ENCODE assay signal across 1 cellular context in the genomic region with DNA sequence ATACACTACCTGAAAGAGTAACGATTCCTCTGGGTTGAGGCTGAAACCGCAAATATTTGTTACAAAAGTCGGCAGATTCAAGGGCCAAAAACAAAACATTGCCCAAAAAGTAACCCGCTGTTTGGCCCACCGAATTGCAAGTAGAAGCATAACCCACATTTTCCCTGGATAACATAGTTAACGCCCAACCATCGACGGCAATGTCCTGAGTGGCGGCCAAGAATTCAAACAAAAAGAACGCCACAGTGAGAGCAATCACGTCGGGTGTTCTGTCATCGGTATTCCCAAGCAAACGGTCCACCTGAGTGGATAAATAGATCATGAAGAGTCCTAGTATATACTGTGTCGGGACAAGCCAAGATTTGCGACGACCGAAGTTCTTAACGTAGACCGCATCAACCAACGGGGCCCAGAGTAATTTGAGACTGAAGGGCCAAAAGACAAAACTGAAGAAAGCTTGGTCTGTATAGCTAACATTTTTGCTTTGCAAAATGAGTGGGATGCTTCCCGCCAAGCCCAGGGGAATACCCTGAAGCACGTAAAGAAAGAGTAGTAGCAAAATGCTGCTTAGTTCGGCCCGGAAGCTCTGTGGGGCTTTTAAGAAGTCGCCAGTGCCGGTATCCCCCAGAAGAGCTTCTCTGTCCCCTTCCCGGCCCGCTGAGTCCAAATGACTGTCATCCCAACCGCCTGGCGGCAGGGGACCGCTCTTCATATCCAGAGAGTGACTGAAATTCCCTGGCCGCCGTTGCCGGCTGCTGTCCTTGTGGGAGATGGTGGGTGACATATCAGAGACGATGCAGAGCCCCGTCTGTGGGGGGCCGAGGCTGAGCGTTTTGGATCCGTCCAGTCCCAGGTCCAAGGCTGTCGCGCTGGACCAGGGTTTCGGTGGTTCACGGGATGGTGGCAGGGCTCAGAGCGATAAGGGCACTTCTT.
TF ChIP-seq lines count a peak whose summit lies in the region.

No MANE protein-coding gene starts in this region.

TF ChIP-seq in HepG2, 621 proteins besides CTCF, POLR2A, EP300 and RAD21 (continued from another document and continues in another):
- TF ChIP-seq, protein P1, sequence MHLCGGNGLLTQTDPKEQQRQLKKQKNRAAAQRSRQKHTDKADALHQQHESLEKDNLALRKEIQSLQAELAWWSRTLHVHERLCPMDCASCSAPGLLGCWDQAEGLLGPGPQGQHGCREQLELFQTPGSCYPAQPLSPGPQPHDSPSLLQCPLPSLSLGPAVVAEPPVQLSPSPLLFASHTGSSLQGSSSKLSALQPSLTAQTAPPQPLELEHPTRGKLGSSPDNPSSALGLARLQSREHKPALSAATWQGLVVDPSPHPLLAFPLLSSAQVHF (CRISPR knock-in tag; IDR thresholded peaks at IDR 0.05) = no peak
- TF ChIP-seq ZNF260 (CRISPR knock-in tag; IDR thresholded peaks at IDR 0.05; ENCODE audit: borderline replicate concordance, low read depth) (no peak), ZNF567 (CRISPR knock-in tag; IDR thresholded peaks at IDR 0.05; ENCODE audit: borderline replicate concordance) (no peak), PAWR (CRISPR knock-in tag; IDR thresholded peaks at IDR 0.05; ENCODE audit: borderline replicate concordance) (no peak), MXD4 (CRISPR knock-in tag; IDR thresholded peaks at IDR 0.05) (no peak), NCOA1 (CRISPR knock-in tag; IDR thresholded peaks at IDR 0.05) (no peak), XRCC5 (optimal IDR thresholded peaks at IDR 0.05; ENCODE audit: low read length) (no peak), KAT2B (IDR thresholded peaks at IDR 0.05; ENCODE audit: borderline replicate concordance, low read depth, low read length) (no peak), HNF4G (IDR thresholded peaks at IDR 0.05; ENCODE audit: borderline replicate concordance, low read depth, low read length) (0 out of 2 replicates have a peak, but pooled peaks have one; percentile 2), HNF4G (CRISPR knock-in tag; IDR thresholded peaks at IDR 0.05; ENCODE audit: borderline replicate concordance, low read depth) (no peak), HES4 (CRISPR knock-in tag; IDR thresholded peaks at IDR 0.05; ENCODE audit: borderline replicate concordance) (no peak), POLR2AphosphoS5 (IDR thresholded peaks at IDR 0.05; ENCODE audit: low read depth, low read length) (no peak), SIN3A (IDR thresholded peaks at IDR 0.05; ENCODE audit: borderline replicate concordance, low read depth, low read length) (no peak), ZNF703 (CRISPR knock-in tag; IDR thresholded peaks at IDR 0.05; ENCODE audit: borderline replicate concordance) (0 out of 2 replicates have a peak, but pooled peaks have one; percentile 8), ZNF570 (CRISPR knock-in tag; IDR thresholded peaks at IDR 0.05; ENCODE audit: borderline replicate concordance) (no peak), FOXM1 (CRISPR knock-in tag; IDR thresholded peaks at IDR 0.05) (no peak), NONO (IDR thresholded peaks at IDR 0.05) (no peak), NONO (CRISPR knock-in tag; conservative IDR thresholded peaks at IDR 0.05) (no peak), ZNF224 (CRISPR knock-in tag; IDR thresholded peaks at IDR 0.05) (0 out of 2 replicates have a peak, but pooled peaks have one; percentile 7), ZBTB1 (CRISPR knock-in tag; IDR thresholded peaks at IDR 0.05; ENCODE audit: borderline replicate concordance) (no peak), SETDB1 (CRISPR knock-in tag; IDR thresholded peaks at IDR 0.05; ENCODE audit: borderline replicate concordance) (no peak), ZNF225 (CRISPR knock-in tag; IDR thresholded peaks at IDR 0.05) (no peak), EHMT2 (IDR thresholded peaks at IDR 0.05; ENCODE audit: borderline replicate concordance, low read depth, low read length) (no peak), HNRNPL (IDR thresholded peaks at IDR 0.05; ENCODE audit: low read depth, low read length) (0 out of 2 replicates have a peak, but pooled peaks have one; percentile 13), ZNF724P (CRISPR knock-in tag; IDR thresholded peaks at IDR 0.05; ENCODE audit: borderline replicate concordance) (no peak), ZNF816 (CRISPR knock-in tag; IDR thresholded peaks at IDR 0.05; ENCODE audit: borderline replicate concordance) (no peak; the same call in 1 of the 2 replicates), MIER2 (CRISPR knock-in tag; IDR thresholded peaks at IDR 0.05) (no peak), ZFP37 (CRISPR knock-in tag; IDR thresholded peaks at IDR 0.05; ENCODE audit: borderline replicate concordance) (no peak), HMG20A (CRISPR knock-in tag; IDR thresholded peaks at IDR 0.05; ENCODE audit: borderline replicate concordance) (no peak)
- TF ChIP-seq, protein P2, sequence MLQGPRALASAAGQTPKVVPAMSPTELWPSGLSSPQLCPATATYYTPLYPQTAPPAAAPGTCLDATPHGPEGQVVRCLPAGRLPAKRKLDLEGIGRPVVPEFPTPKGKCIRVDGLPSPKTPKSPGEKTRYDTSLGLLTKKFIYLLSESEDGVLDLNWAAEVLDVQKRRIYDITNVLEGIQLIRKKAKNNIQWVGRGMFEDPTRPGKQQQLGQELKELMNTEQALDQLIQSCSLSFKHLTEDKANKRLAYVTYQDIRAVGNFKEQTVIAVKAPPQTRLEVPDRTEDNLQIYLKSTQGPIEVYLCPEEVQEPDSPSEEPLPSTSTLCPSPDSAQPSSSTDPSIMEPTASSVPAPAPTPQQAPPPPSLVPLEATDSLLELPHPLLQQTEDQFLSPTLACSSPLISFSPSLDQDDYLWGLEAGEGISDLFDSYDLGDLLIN (CRISPR knock-in tag; IDR thresholded peaks at IDR 0.05; ENCODE audit: borderline replicate concordance) = no peak
- TF ChIP-seq, protein P3, sequence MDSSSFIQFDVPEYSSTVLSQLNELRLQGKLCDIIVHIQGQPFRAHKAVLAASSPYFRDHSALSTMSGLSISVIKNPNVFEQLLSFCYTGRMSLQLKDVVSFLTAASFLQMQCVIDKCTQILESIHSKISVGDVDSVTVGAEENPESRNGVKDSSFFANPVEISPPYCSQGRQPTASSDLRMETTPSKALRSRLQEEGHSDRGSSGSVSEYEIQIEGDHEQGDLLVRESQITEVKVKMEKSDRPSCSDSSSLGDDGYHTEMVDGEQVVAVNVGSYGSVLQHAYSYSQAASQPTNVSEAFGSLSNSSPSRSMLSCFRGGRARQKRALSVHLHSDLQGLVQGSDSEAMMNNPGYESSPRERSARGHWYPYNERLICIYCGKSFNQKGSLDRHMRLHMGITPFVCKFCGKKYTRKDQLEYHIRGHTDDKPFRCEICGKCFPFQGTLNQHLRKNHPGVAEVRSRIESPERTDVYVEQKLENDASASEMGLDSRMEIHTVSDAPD (CRISPR knock-in tag; IDR thresholded peaks at IDR 0.05) = no peak
- TF ChIP-seq, protein P4, sequence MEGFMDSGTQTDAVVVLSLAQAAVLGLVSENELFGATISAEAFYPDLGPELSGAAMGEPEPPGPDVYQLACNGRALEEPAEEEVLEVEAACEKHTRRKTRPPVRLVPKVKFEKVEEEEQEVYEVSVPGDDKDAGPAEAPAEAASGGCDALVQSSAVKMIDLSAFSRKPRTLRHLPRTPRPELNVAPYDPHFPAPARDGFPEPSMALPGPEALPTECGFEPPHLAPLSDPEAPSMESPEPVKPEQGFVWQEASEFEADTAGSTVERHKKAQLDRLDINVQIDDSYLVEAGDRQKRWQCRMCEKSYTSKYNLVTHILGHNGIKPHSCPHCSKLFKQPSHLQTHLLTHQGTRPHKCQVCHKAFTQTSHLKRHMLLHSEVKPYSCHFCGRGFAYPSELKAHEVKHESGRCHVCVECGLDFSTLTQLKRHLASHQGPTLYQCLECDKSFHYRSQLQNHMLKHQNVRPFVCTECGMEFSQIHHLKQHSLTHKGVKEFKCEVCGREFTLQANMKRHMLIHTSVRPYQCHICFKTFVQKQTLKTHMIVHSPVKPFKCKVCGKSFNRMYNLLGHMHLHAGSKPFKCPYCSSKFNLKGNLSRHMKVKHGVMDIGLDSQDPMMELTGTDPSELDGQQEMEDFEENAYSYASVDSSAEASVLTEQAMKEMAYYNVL (CRISPR knock-in tag; IDR thresholded peaks at IDR 0.05; ENCODE audit: borderline replicate concordance) = no peak
- TF ChIP-seq, protein P5, sequence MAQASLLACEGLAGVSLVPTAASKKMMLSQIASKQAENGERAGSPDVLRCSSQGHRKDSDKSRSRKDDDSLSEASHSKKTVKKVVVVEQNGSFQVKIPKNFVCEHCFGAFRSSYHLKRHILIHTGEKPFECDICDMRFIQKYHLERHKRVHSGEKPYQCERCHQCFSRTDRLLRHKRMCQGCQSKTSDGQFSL (CRISPR knock-in tag; IDR thresholded peaks at IDR 0.05) = no peak
- TF ChIP-seq, protein P6, sequence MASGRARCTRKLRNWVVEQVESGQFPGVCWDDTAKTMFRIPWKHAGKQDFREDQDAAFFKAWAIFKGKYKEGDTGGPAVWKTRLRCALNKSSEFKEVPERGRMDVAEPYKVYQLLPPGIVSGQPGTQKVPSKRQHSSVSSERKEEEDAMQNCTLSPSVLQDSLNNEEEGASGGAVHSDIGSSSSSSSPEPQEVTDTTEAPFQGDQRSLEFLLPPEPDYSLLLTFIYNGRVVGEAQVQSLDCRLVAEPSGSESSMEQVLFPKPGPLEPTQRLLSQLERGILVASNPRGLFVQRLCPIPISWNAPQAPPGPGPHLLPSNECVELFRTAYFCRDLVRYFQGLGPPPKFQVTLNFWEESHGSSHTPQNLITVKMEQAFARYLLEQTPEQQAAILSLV (CRISPR knock-in tag; IDR thresholded peaks at IDR 0.05; ENCODE audit: borderline replicate concordance) = no peak
- TF ChIP-seq, protein P7, sequence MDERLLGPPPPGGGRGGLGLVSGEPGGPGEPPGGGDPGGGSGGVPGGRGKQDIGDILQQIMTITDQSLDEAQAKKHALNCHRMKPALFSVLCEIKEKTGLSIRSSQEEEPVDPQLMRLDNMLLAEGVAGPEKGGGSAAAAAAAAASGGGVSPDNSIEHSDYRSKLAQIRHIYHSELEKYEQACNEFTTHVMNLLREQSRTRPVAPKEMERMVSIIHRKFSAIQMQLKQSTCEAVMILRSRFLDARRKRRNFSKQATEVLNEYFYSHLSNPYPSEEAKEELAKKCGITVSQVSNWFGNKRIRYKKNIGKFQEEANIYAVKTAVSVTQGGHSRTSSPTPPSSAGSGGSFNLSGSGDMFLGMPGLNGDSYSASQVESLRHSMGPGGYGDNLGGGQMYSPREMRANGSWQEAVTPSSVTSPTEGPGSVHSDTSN (CRISPR knock-in tag; IDR thresholded peaks at IDR 0.05) = no peak
- TF ChIP-seq, protein P8, sequence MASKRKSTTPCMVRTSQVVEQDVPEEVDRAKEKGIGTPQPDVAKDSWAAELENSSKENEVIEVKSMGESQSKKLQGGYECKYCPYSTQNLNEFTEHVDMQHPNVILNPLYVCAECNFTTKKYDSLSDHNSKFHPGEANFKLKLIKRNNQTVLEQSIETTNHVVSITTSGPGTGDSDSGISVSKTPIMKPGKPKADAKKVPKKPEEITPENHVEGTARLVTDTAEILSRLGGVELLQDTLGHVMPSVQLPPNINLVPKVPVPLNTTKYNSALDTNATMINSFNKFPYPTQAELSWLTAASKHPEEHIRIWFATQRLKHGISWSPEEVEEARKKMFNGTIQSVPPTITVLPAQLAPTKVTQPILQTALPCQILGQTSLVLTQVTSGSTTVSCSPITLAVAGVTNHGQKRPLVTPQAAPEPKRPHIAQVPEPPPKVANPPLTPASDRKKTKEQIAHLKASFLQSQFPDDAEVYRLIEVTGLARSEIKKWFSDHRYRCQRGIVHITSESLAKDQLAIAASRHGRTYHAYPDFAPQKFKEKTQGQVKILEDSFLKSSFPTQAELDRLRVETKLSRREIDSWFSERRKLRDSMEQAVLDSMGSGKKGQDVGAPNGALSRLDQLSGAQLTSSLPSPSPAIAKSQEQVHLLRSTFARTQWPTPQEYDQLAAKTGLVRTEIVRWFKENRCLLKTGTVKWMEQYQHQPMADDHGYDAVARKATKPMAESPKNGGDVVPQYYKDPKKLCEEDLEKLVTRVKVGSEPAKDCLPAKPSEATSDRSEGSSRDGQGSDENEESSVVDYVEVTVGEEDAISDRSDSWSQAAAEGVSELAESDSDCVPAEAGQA (IDR thresholded peaks at IDR 0.05; ENCODE audit: low read depth) = no peak
- TF ChIP-seq, protein P8 (CRISPR knock-in tag; IDR thresholded peaks at IDR 0.05; ENCODE audit: borderline replicate concordance) = no peak; the same call in 1 of the 2 replicates
- TF ChIP-seq, protein P9, sequence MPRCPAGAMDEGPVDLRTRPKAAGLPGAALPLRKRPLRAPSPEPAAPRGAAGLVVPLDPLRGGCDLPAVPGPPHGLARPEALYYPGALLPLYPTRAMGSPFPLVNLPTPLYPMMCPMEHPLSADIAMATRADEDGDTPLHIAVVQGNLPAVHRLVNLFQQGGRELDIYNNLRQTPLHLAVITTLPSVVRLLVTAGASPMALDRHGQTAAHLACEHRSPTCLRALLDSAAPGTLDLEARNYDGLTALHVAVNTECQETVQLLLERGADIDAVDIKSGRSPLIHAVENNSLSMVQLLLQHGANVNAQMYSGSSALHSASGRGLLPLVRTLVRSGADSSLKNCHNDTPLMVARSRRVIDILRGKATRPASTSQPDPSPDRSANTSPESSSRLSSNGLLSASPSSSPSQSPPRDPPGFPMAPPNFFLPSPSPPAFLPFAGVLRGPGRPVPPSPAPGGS (CRISPR knock-in tag; IDR thresholded peaks at IDR 0.05) = no peak
- TF ChIP-seq, protein P10, sequence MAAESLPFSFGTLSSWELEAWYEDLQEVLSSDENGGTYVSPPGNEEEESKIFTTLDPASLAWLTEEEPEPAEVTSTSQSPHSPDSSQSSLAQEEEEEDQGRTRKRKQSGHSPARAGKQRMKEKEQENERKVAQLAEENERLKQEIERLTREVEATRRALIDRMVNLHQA (CRISPR knock-in tag; IDR thresholded peaks at IDR 0.05) = no peak
- TF ChIP-seq, protein P11, sequence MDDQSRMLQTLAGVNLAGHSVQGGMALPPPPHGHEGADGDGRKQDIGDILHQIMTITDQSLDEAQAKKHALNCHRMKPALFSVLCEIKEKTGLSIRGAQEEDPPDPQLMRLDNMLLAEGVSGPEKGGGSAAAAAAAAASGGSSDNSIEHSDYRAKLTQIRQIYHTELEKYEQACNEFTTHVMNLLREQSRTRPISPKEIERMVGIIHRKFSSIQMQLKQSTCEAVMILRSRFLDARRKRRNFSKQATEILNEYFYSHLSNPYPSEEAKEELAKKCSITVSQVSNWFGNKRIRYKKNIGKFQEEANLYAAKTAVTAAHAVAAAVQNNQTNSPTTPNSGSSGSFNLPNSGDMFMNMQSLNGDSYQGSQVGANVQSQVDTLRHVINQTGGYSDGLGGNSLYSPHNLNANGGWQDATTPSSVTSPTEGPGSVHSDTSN (CRISPR knock-in tag; IDR thresholded peaks at IDR 0.05; ENCODE audit: borderline replicate concordance) = no peak
